In genomic region chr11:12813371-12814225, GRCh38 we compare ENCODE assay signal across 9 cellular contexts.
DNase-seq lines count a peak whose midpoint lies in the region; TF ChIP-seq lines count a peak whose summit lies in the region.
"Had no signal": no experiment of that assay in that cellular context is flagged by ENCODE, and none has a peak within 500 bp of the region (broad histone marks: within the 10 kb centered on the region; RNA-seq: fewer than 3 reads in every experiment).

No MANE protein-coding gene starts in this region.

- WGBS in suprapubic skin, result 57% methylated on average over 5 of the region's 9 CpGs

- TF ChIP-seq EP300 in suprapubic skin (IDR thresholded peaks at IDR 0.05), result no peak

- H3K27me3 ChIP-seq in colonic mucosa (no peaks in the 10 kb centered on the region), suprapubic skin (no peaks in the 10 kb centered on the region)

- no peak overlapping the region for H3K9ac ChIP-seq in colonic mucosa (ENCODE audit: low read depth in 2 of 2, low read length in 2 of 2)

- H3K4me1 ChIP-seq in colonic mucosa (no peaks in the 10 kb centered on the region), suprapubic skin (peaks cover 52% of the 10 kb centered on the region)

- H3K4me3 ChIP-seq in colonic mucosa (no peak overlapping the region), suprapubic skin (no peak overlapping the region)

- DNase-seq in LoVo (ENCODE audit: low spot score) (peak; percentile 24), colonic mucosa (peak; percentile 43), left kidney (ENCODE audit: low read depth, low spot score) (peak; percentile 70), suprapubic skin (ENCODE audit: low spot score in 2 of 2) (no peak), NCI-H2029 (lab: John Stamatoyannopoulos, UW) (no peak), NOMO-1 treated with dmso at 0.1 percent for 144 hours (lab: John Stamatoyannopoulos, UW; ENCODE audit: unreplicated experiment) (no peak), NCI-H2107 treated with DMSO at 0.1 percent for 48 hours (lab: John Stamatoyannopoulos, UW; ENCODE audit: unreplicated experiment) (no peak), NCI-H774 (lab: John Stamatoyannopoulos, UW) (no peak)
- DNase-seq: activated naive CD4-positive, alpha-beta T cell treated with anti-CD3 and anti-CD28 coated beads, Interleukin-2, amount 50 U/mL, for 16 hours had no signal

- H3K9me3 ChIP-seq in colonic mucosa, result no peaks in the 10 kb centered on the region
- no peaks in the 10 kb centered on the region for H3K9me3 ChIP-seq in suprapubic skin

- H3K36me3 ChIP-seq in colonic mucosa (no peaks in the 10 kb centered on the region), suprapubic skin (no peaks in the 10 kb centered on the region)

- intact Hi-C loops in colonic mucosa (cut with DNase I), result no loop called here

- no peak overlapping the region for H3K27ac ChIP-seq in colonic mucosa
- peak overlapping the region; percentile 49 for H3K27ac ChIP-seq in suprapubic skin

- TF ChIP-seq CTCF in colonic mucosa (IDR thresholded peaks at IDR 0.05), result no peak
- no peak for TF ChIP-seq CTCF in suprapubic skin (IDR thresholded peaks at IDR 0.05)

- TF ChIP-seq POLR2A in suprapubic skin (IDR thresholded peaks at IDR 0.05), result no peak

Comparison
In these comparisons a context has a peak if more than half of its experiments do, and no peak if none do; other contexts are left out.
1. DNase-seq: peak in LoVo (single experiment), colonic mucosa (single experiment) and left kidney (single experiment); none in suprapubic skin (0 of 2), NCI-H2029 (single experiment), NOMO-1 treated with dmso at 0.1 percent for 144 hours (single experiment), NCI-H2107 treated with DMSO at 0.1 percent for 48 hours (single experiment) and NCI-H774 (single experiment).